23 cellular contexts compared by ENCODE assay signal in the genomic region with DNA sequence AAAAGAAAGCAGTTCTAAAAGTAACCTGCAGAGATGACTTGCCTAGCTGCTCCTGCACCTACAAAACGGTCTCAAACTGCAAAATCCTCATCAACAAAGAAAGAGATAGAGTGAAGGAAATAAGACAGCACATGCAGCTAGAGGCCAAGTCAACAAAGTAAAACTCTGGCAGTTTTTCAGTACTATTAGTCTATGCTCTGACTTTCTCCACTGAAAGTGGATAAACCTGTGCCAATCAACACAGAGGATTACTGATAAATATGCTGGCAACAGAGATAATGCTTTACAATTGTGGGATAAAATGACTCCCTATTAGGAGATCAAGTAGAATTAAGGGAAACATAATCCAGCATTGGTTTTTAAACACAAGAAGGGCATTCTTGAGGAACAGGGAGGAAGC. TPM values are rescaled to one million over a fixed set of nuclear protein-coding genes. Genes with fewer than 3 reads are reported as not detected.
"Had no signal": no experiment of that assay in that cellular context is flagged by ENCODE, and none has a peak within 500 bp of the region (broad histone marks: within the 10 kb centered on the region; RNA-seq: fewer than 3 reads in every experiment).

No MANE protein-coding gene starts in this region.

- H3K4me1 Mint-ChIP-seq: nephron progenitor cell; stimulated activated effector memory CD8-positive, alpha-beta T cell treated with anti-CD3 and anti-CD28 coated beads, Interleukin-12 subunit alpha, Interleukin-12 subunit beta, amount 100 ng/mL, for 72 hours had no signal

- ATAC-seq: esophagus mucosa; heart left ventricle; left colon; left ventricle myocardium superior; naive thymus-derived CD4-positive, alpha-beta T cell; psoas muscle; right lobe of liver; stimulated activated effector memory CD8-positive, alpha-beta T cell treated with anti-CD3 and anti-CD28 coated beads, Interleukin-12 subunit alpha, Interleukin-12 subunit beta, amount 100 ng/mL, for 72 hours had no signal

- DNase-seq: effector memory CD4-positive, alpha-beta T cell; heart left ventricle; hippocampal formation; left colon; left ventricle myocardium superior; naive thymus-derived CD4-positive, alpha-beta T cell; nephron progenitor cell; psoas muscle; retina; right lobe of liver; stimulated activated CD4-positive, alpha-beta T cell treated with anti-CD3 and anti-CD28 coated beads, Interleukin-4, amount 100 ng/mL, for 1 hour; stimulated activated CD8-positive, alpha-beta memory T cell treated with anti-CD3 and anti-CD28 coated beads, Interleukin-4, amount 100 ng/mL, for 48 hours; tibial artery; upper lobe of left lung; uterus had no signal

- H3K36me3 Mint-ChIP-seq: naive thymus-derived CD4-positive, alpha-beta T cell; stimulated activated effector memory CD8-positive, alpha-beta T cell treated with anti-CD3 and anti-CD28 coated beads, Interleukin-12 subunit alpha, Interleukin-12 subunit beta, amount 100 ng/mL, for 72 hours had no signal

- H3K9me3 Mint-ChIP-seq: stimulated activated effector memory CD8-positive, alpha-beta T cell treated with anti-CD3 and anti-CD28 coated beads, Interleukin-12 subunit alpha, Interleukin-12 subunit beta, amount 100 ng/mL, for 72 hours; stimulated activated naive CD8-positive, alpha-beta T cell treated with anti-CD3 and anti-CD28 coated beads, Interleukin-15, Interleukin-2, amounts not matched to agents 100 ng/mL and 50 ng/mL, for 24 hours had no signal

- H3K4me3 Mint-ChIP-seq: naive thymus-derived CD4-positive, alpha-beta T cell; nephron progenitor cell; stimulated activated effector memory CD8-positive, alpha-beta T cell treated with anti-CD3 and anti-CD28 coated beads, Interleukin-12 subunit alpha, Interleukin-12 subunit beta, amount 100 ng/mL, for 72 hours; stimulated activated naive CD8-positive, alpha-beta T cell treated with anti-CD3 and anti-CD28 coated beads, Interleukin-15, Interleukin-2, amounts not matched to agents 100 ng/mL and 50 ng/mL, for 24 hours had no signal

- FAIRE-seq: endometrium, frontal cortex had no signal

- H3K4me3 ChIP-seq: heart left ventricle, psoas muscle, right lobe of liver, tibial artery, upper lobe of left lung, uterus had no signal

- H3K27ac Mint-ChIP-seq: naive thymus-derived CD4-positive, alpha-beta T cell; nephron progenitor cell; stimulated activated effector memory CD8-positive, alpha-beta T cell treated with anti-CD3 and anti-CD28 coated beads, Interleukin-12 subunit alpha, Interleukin-12 subunit beta, amount 100 ng/mL, for 72 hours; stimulated activated naive CD8-positive, alpha-beta T cell treated with anti-CD3 and anti-CD28 coated beads, Interleukin-15, Interleukin-2, amounts not matched to agents 100 ng/mL and 50 ng/mL, for 24 hours had no signal

RNA-seq across cellular contexts. Expression of gene KIAA0319, which starts 13.4 kb away (rescaled TPM):
- total RNA-seq: esophagus mucosa, glomerular endothelial cell, kidney epithelial cell, left ventricle myocardium superior, lung microvascular endothelial cell had no signal
